ENCODE assay signal across 8 cellular contexts in genomic region chr4:78059524-78059889, GRCh38. TPM values are rescaled to one million over a fixed set of nuclear protein-coding genes. Genes with fewer than 3 reads are reported as not detected.
DNase-seq lines count a peak whose midpoint lies in the region; ATAC-seq and TF ChIP-seq lines count a peak whose summit lies in the region.

No MANE protein-coding gene starts in this region.

- H3K27ac ChIP-seq in SK-N-MC (no peak overlapping the region), ectodermal cell (ENCODE audit: insufficient read depth, low read depth, low read length, poor library complexity, severe bottlenecking) (no peak overlapping the region), liver (ENCODE audit: low read depth in 1 of 2, low read length in 2 of 2) (no peak overlapping the region)

- H3K9ac ChIP-seq in SK-N-MC (ENCODE audit: insufficient read length) (no peak overlapping the region), liver (ENCODE audit: low read depth in 1 of 2, low read length in 2 of 2) (no peak overlapping the region)

- ATAC-seq in GM21723 (IDR thresholded peaks at IDR 0.05; ENCODE audit: unreplicated experiment) = no peak

- peak overlapping the region; percentile 87 for H3K4me3 ChIP-seq in SK-N-MC
- peak overlapping the region; percentile 73 for H3K4me3 ChIP-seq in ectodermal cell (ENCODE audit: insufficient read depth, low read depth, low read length)
- H3K4me3 ChIP-seq in liver (ENCODE audit: low read depth in 1 of 3, low read length in 3 of 3) = no peak overlapping the region

- H3K27me3 ChIP-seq in ectodermal cell (ENCODE audit: control insufficient read depth, insufficient read depth, low read length, poor library complexity, severe bottlenecking) = no peaks in the 10 kb centered on the region
- H3K27me3 ChIP-seq in liver (ENCODE audit: control insufficient read depth in 4 of 4, insufficient read depth in 4 of 4, low read length in 3 of 4) = peaks cover 0 to 7% (median 4%) of the 10 kb centered on the region in 4 donors

- H3K36me3 ChIP-seq in SK-N-MC (ENCODE audit: insufficient read depth, low read length) (no peaks in the 10 kb centered on the region), ectodermal cell (ENCODE audit: control insufficient read depth, insufficient read depth, low read length) (no peaks in the 10 kb centered on the region), liver (ENCODE audit: control insufficient read depth in 4 of 4, insufficient read depth in 3 of 4, low read depth in 1 of 4, low read length in 3 of 4) (no peaks in the 10 kb centered on the region)

- DNase-seq in activated CD8-positive, alpha-beta memory T cell treated with anti-CD3 and anti-CD28 coated beads, Interleukin-2, amount 50 U/mL, for 48 hours = peak; percentile 53
- DNase-seq in activated CD8-positive, alpha-beta memory T cell treated with anti-CD3 and anti-CD28 coated beads for 24 hours = no peak
- peak; percentile 76 for DNase-seq in NCI-H1092 treated with DMSO at 0.1 percent for 48 hours (lab: John Stamatoyannopoulos, UW)
- DNase-seq in SK-N-MC (ENCODE audit: low read depth, low spot score) = peak; percentile 57
- DNase-seq in superior temporal gyrus (ENCODE audit: extremely low spot score) = peak; percentile 72

- whole genome bisulfite sequencing in ectodermal cell, 2 experiments = 1 to 3% methylated on average over 7 of the region's 7 CpGs
- 11% methylated on average over 7 of the region's 7 CpGs for WGBS in liver

- TF ChIP-seq RAD21 in liver (IDR thresholded peaks at IDR 0.05) = peak; percentile 56 to 70

- H3K4me1 ChIP-seq in ectodermal cell (ENCODE audit: control insufficient read depth, insufficient read depth, low read length) (peaks cover 5% of the 10 kb centered on the region), liver (ENCODE audit: control insufficient read depth in 4 of 4, insufficient read depth in 4 of 4, low read length in 3 of 4) (peaks cover 9 to 32% (median 27%) of the 10 kb centered on the region in 4 donors)

- TF ChIP-seq CTCF in liver (IDR thresholded peaks at IDR 0.05; ENCODE audit: low read depth, low read length, missing input control) = peak; percentile 34

- no peaks in the 10 kb centered on the region for H3K9me3 ChIP-seq in SK-N-MC (ENCODE audit: low read depth, low read length)
- no peaks in the 10 kb centered on the region for H3K9me3 ChIP-seq in ectodermal cell (ENCODE audit: control insufficient read depth, low read length)
- no peaks in the 10 kb centered on the region for H3K9me3 ChIP-seq in liver (ENCODE audit: control insufficient read depth in 4 of 4, low read length in 3 of 4)

TF ChIP-seq in liver, 16 proteins besides CTCF, POLR2A, EP300 and RAD21:
- TF ChIP-seq REST (IDR thresholded peaks at IDR 0.05) = no peak
- no peak for TF ChIP-seq YY1 (IDR thresholded peaks at IDR 0.05)

RNA-seq across cellular contexts. Expression of gene FRAS1, which starts 2.4 kb away (rescaled TPM):
- polyA plus RNA-seq in ectodermal cell (2013, experiment 1 of 4) = 19.9 TPM
- 28.5 TPM for polyA plus RNA-seq in ectodermal cell (2013, experiment 2 of 4)
- polyA plus RNA-seq in ectodermal cell (2013, experiment 3 of 4) = 18.3 TPM
- 25.2 TPM for polyA plus RNA-seq in ectodermal cell (2013, experiment 4 of 4)
- total RNA-seq in liver = 1 to 10 TPM; 1.8 to 6.0 TPM
- under 1 TPM; 0.08 to 0.28 TPM for polyA plus RNA-seq in liver

Comparison
In these comparisons a context has a peak if more than half of its experiments do, and no peak if none do; other contexts are left out.
1. H3K4me3 ChIP-seq: peak in SK-N-MC (single experiment) and ectodermal cell (single experiment); none in liver (0 of 3).